ENCODE assay signal across 34 cellular contexts in genomic region chrX:147522986-147523385, GRCh38.
"Had no signal": no experiment of that assay in that cellular context is flagged by ENCODE, and none has a peak within 500 bp of the region (broad histone marks: within the 10 kb centered on the region; RNA-seq: fewer than 3 reads in every experiment).

No MANE protein-coding gene starts in this region.

- H3K36me3 ChIP-seq: MG63 had no signal

- DNase-seq: Karpas-422, Kasumi-1, MG63, MM.1S, MV-4-11, NCI-H1048, NCI-H1092, NCI-H1092 treated with DMSO at 0.1 percent for 48 hours, NCI-H1105, NCI-H1105 treated with DMSO at 0.1 percent for 48 hours, NCI-H1417, NCI-H1417 treated with DMSO at 0.1 percent for 48 hours, NCI-H1436, NCI-H1436 treated with DMSO at 0.1 percent for 48 hours, NCI-H146, NCI-H187, NCI-H187 treated with DMSO at 0.1 percent for 48 hours, NCI-H1930, NCI-H2029, NCI-H2029 treated with DMSO at 0.1 percent for 48 hours, NCI-H2081, NCI-H2081 treated with DMSO at 0.1 percent for 48 hours, NCI-H2107, NCI-H2171, NCI-H2171 treated with DMSO at 0.1 percent for 48 hours, NCI-H2227 treated with DMSO at 0.1 percent for 48 hours, NCI-H226, NCI-H345, NCI-H446, NCI-H446 treated with DMSO at 0.1 percent for 48 hours, NCI-H510A, NCI-H510A treated with DMSO at 0.1 percent for 48 hours, NCI-H524, NCI-H524 treated with DMSO at 0.1 percent for 48 hours had no signal

- H3K4me3 ChIP-seq: MG63 had no signal

- H3K27me3 ChIP-seq: MG63 had no signal

- H3K9me3 ChIP-seq: MG63 had no signal
